23 cellular contexts compared by ENCODE assay signal in genomic region chr6:160174681-160175080, GRCh38. TPM values are rescaled to one million over a fixed set of nuclear protein-coding genes. Genes with fewer than 3 reads are reported as not detected.
DNase-seq lines count a peak whose midpoint lies in the region; ATAC-seq and TF ChIP-seq lines count a peak whose summit lies in the region.
"Had no signal": no experiment of that assay in that cellular context is flagged by ENCODE, and none has a peak within 500 bp of the region (broad histone marks: within the 10 kb centered on the region; RNA-seq: fewer than 3 reads in every experiment).

No MANE protein-coding gene starts in this region.

- TF ChIP-seq CTCF in prostate gland (IDR thresholded peaks at IDR 0.05) = no peak
- TF ChIP-seq CTCF in WTC11 (IDR thresholded peaks at IDR 0.05) = no peak

- H3K27me3 Mint-ChIP-seq in WTC11 (ENCODE audit: low read depth) = no peaks in the 10 kb centered on the region

- no peak overlapping the region for H3K9ac ChIP-seq in HUES64 (ENCODE audit: low read depth, low read length)

- no peak for TF ChIP-seq POLR2A in prostate gland (IDR thresholded peaks at IDR 0.05)

- 58% methylated on average over 2 of the region's 2 CpGs for WGBS in HUES64
- WGBS in prostate gland = 32% methylated on average over 2 of the region's 2 CpGs

- H3K27ac ChIP-seq in HUES64 (ENCODE audit: low read depth, low read length) (peak overlapping the region; percentile 25; the same call in 1 of the 2 replicates), prostate gland (peak overlapping the region in 1 of 2 donors; percentile 84)
- H3K27ac ChIP-seq: SJCRH30 had no signal

- POLR2A ChIA-PET in WTC11 (lab: Charles Lee) = no interaction called here

- H3K4me3 ChIP-seq in HUES64 (ENCODE audit: low read length) (no peak overlapping the region), prostate gland (no peak overlapping the region)
- H3K4me3 ChIP-seq: SJCRH30 had no signal

- no peaks in the 10 kb centered on the region for H3K9me3 Mint-ChIP-seq in WTC11

- H3K27ac Mint-ChIP-seq in WTC11 = no peak overlapping the region

- CTCF ChIA-PET in WTC11 (lab: Charles Lee) = no interaction called here

- H3K4me3 Mint-ChIP-seq in WTC11 = no peak overlapping the region

- H3K36me3 Mint-ChIP-seq in WTC11 = no peaks in the 10 kb centered on the region

- DNase-seq in ELF-1 (ENCODE audit: low read depth, low spot score) = peak; percentile 21
- DNase-seq in left kidney (ENCODE audit: low read depth, low spot score) = peak; percentile 9
- DNase-seq in prostate gland (ENCODE audit: low spot score) = no peak
- no peak for DNase-seq in NCI-H2107 (lab: John Stamatoyannopoulos, UW)
- no peak for DNase-seq in kidney glomerular epithelial cell (lab: John Stamatoyannopoulos, UW)
- no peak for DNase-seq in WTC11 (ENCODE audit: low spot score)
- DNase-seq: BE2C, DMS79, EL, GF-D8, KBM-7, MV-4-11, NCI-H1105, NCI-H1436 treated with DMSO at 0.1 percent for 48 hours, NCI-H1930, NCI-H446, NCI-H524 treated with DMSO at 0.1 percent for 48 hours, NCI-H774, SJCRH30 had no signal

- peaks cover 20% of the 10 kb centered on the region for H3K4me1 Mint-ChIP-seq in WTC11

- no peaks in the 10 kb centered on the region for H3K9me3 ChIP-seq in HUES64 (ENCODE audit: insufficient read depth, low read depth, low read length)
- H3K9me3 ChIP-seq in prostate gland = no peaks in the 10 kb centered on the region
- H3K9me3 ChIP-seq: BE2C had no signal

- intact Hi-C loops in prostate gland (cut with DNase I) = no loop called here

- H3K4me1 ChIP-seq in HUES64 (ENCODE audit: insufficient read depth, low read length) (peaks cover 16% of the 10 kb centered on the region; the same call in 1 of the 2 replicates), prostate gland (replicated peaks) (no peaks in the 10 kb centered on the region)
- H3K4me1 ChIP-seq: BE2C, SJCRH30 had no signal

- H3K27me3 ChIP-seq in HUES64 (ENCODE audit: insufficient read depth, low read length) = no peaks in the 10 kb centered on the region
- H3K27me3 ChIP-seq in prostate gland (replicated peaks; ENCODE audit: insufficient read depth) = no peaks in the 10 kb centered on the region
- H3K27me3 ChIP-seq: BE2C had no signal

- no peaks in the 10 kb centered on the region for H3K36me3 ChIP-seq in HUES64 (ENCODE audit: insufficient read depth, low read length)
- H3K36me3 ChIP-seq in prostate gland = no peaks in the 10 kb centered on the region
- H3K36me3 ChIP-seq: BE2C, SJCRH30 had no signal

- ATAC-seq in WTC11 = no peak
- ATAC-seq: Right ventricle myocardium inferior, SK-N-SH treated with all-trans-retinoic acid at 6 μM for 48 hours had no signal

TF ChIP-seq in WTC11, 78 proteins besides CTCF, POLR2A, EP300 and RAD21:
- TF ChIP-seq SMAD4 (CRISPR knock-in tag; IDR thresholded peaks at IDR 0.05) = no peak
- TF ChIP-seq SMAD3 (CRISPR knock-in tag; IDR thresholded peaks at IDR 0.05; ENCODE audit: borderline replicate concordance) = no peak
- no peak for TF ChIP-seq ZNF317 (CRISPR knock-in tag; IDR thresholded peaks at IDR 0.05; ENCODE audit: borderline replicate concordance, low read depth)
- TF ChIP-seq FOXK1 (CRISPR knock-in tag; IDR thresholded peaks at IDR 0.05) = no peak
- no peak for TF ChIP-seq RORB (CRISPR knock-in tag; IDR thresholded peaks at IDR 0.05)
- TF ChIP-seq CREB1 (CRISPR knock-in tag; IDR thresholded peaks at IDR 0.05) = no peak
- TF ChIP-seq MAX (CRISPR knock-in tag; IDR thresholded peaks at IDR 0.05) = no peak
- no peak for TF ChIP-seq ZNF219 (CRISPR knock-in tag; IDR thresholded peaks at IDR 0.05; ENCODE audit: borderline replicate concordance)
- no peak for TF ChIP-seq TP53 (CRISPR knock-in tag; IDR thresholded peaks at IDR 0.05)
- no peak for TF ChIP-seq SOX15 (CRISPR knock-in tag; IDR thresholded peaks at IDR 0.05)
- TF ChIP-seq MLX (CRISPR knock-in tag; IDR thresholded peaks at IDR 0.05) = no peak
- no peak for TF ChIP-seq FOXP4 (CRISPR knock-in tag; IDR thresholded peaks at IDR 0.05)
- TF ChIP-seq E2F5 (CRISPR knock-in tag; IDR thresholded peaks at IDR 0.05) = no peak
- no peak for TF ChIP-seq ARID4B (CRISPR knock-in tag; IDR thresholded peaks at IDR 0.05; ENCODE audit: borderline replicate concordance)
- TF ChIP-seq EMX1 (CRISPR knock-in tag; IDR thresholded peaks at IDR 0.05) = no peak
- TF ChIP-seq USF2 (CRISPR knock-in tag; IDR thresholded peaks at IDR 0.05) = no peak
TF ChIP-seq in WTC11: peak in this region for 0.

RNA-seq across cellular contexts. Expression of gene SLC22A1, which starts 53.1 kb away (rescaled TPM):
- 0.50 TPM for polyA plus RNA-seq in HUES64 (2013, experiment 1 of 2)
- polyA plus RNA-seq in HUES64 (2013, experiment 2 of 2) = not detected
- total RNA-seq in prostate gland = 1 to 10 TPM in 1 of 2 donors, under 1 TPM in 1; 0.80 to 4.4 TPM
- total RNA-seq in WTC11 (2021) = 0.41 to 1.2 TPM (median 0.78 TPM) in 3 replicates
- total RNA-seq: H4 had no signal

Comparison
In these comparisons a context has a peak if more than half of its experiments do, and no peak if none do; other contexts are left out.
1. DNase-seq: peak in ELF-1 (single experiment) and left kidney (single experiment); none in prostate gland (single experiment), NCI-H2107 (single experiment), kidney glomerular epithelial cell (single experiment) and WTC11 (single experiment).